Comparison of ENCODE assay signal across 22 cellular contexts in genomic region chr16:87878704-87879103, GRCh38. TPM values are rescaled to one million over a fixed set of nuclear protein-coding genes. Genes with fewer than 3 reads are reported as not detected.
"Had no signal": no experiment of that assay in that cellular context is flagged by ENCODE, and none has a peak within 500 bp of the region (broad histone marks: within the 10 kb centered on the region; RNA-seq: fewer than 3 reads in every experiment).

No MANE protein-coding gene starts in this region.

- H3K4me1 ChIP-seq: left ventricle myocardium inferior, parathyroid adenoma, sigmoid colon had no signal

- H3K27ac Mint-ChIP-seq: activated CD4-positive, alpha-beta memory T cell treated with anti-CD3 and anti-CD28 coated beads for 36 hours; naive thymus-derived CD8-positive, alpha-beta T cell; stimulated activated memory B cell treated with anti-CD40 and anti-IgM and Interleukin-4, amounts not matched to agents 10 μg/mL and 1 μg/mL and 100 μg/mL, for 72 hours had no signal

- H3K27ac ChIP-seq: coronary artery, heart right ventricle, left ventricle myocardium inferior, neutrophil, parathyroid adenoma, sigmoid colon, spleen, upper lobe of right lung, WERI-Rb-1 had no signal

- ATAC-seq: naive thymus-derived CD8-positive, alpha-beta T cell; stimulated activated memory B cell treated with anti-CD40 and anti-IgM and Interleukin-4, amounts not matched to agents 10 μg/mL and 1 μg/mL and 100 μg/mL, for 72 hours; upper lobe of right lung had no signal

- H2AFZ ChIP-seq: parathyroid adenoma had no signal

- H3K36me3 ChIP-seq: heart right ventricle, left ventricle myocardium inferior, neutrophil, sigmoid colon, spleen, upper lobe of right lung, WERI-Rb-1 had no signal

- H3K79me2 ChIP-seq: parathyroid adenoma had no signal

- H3K9ac ChIP-seq: parathyroid adenoma had no signal

- H3K4me3 ChIP-seq: coronary artery, heart right ventricle, left ventricle myocardium inferior, mucosa of descending colon, sigmoid colon, spleen, upper lobe of right lung had no signal

- H3K9me3 ChIP-seq: heart right ventricle, left ventricle myocardium inferior, mucosa of descending colon, neutrophil, sigmoid colon, spleen, upper lobe of right lung had no signal

- H3K9me3 Mint-ChIP-seq: central memory CD8-positive, alpha-beta T cell; naive thymus-derived CD8-positive, alpha-beta T cell; stimulated activated memory B cell treated with anti-CD40 and anti-IgM and Interleukin-4, amounts not matched to agents 10 μg/mL and 1 μg/mL and 100 μg/mL, for 72 hours had no signal

- H3K36me3 Mint-ChIP-seq: naive thymus-derived CD8-positive, alpha-beta T cell; stimulated activated memory B cell treated with anti-CD40 and anti-IgM and Interleukin-4, amounts not matched to agents 10 μg/mL and 1 μg/mL and 100 μg/mL, for 72 hours had no signal

- DNase-seq: activated CD4-positive, alpha-beta memory T cell treated with anti-CD3 and anti-CD28 coated beads for 36 hours; activated naive CD4-positive, alpha-beta T cell; activated T-cell treated with anti-CD3 and anti-CD28 coated beads for 4 hours; aorta; heart right ventricle; kidney glomerular epithelial cell; left ventricle myocardium inferior; mammary epithelial cell; naive thymus-derived CD8-positive, alpha-beta T cell; sigmoid colon; spleen; stimulated activated CD4-positive, alpha-beta T cell treated with anti-CD3 and anti-CD28 coated beads, Interleukin-4, amount 100 ng/mL, for 4 hours; SW 1271; T-helper 2 cell; upper lobe of right lung; WERI-Rb-1 had no signal

- H3K4me3 Mint-ChIP-seq: activated CD4-positive, alpha-beta memory T cell treated with anti-CD3 and anti-CD28 coated beads for 36 hours; central memory CD8-positive, alpha-beta T cell; naive thymus-derived CD8-positive, alpha-beta T cell; stimulated activated memory B cell treated with anti-CD40 and anti-IgM and Interleukin-4, amounts not matched to agents 10 μg/mL and 1 μg/mL and 100 μg/mL, for 72 hours had no signal

RNA-seq across cellular contexts. Expression of gene CA5A, which starts 57.6 kb away (rescaled TPM):
- total RNA-seq: activated CD4-positive, alpha-beta memory T cell treated with anti-CD3 and anti-CD28 coated beads for 36 hours; aorta; left ventricle myocardium inferior; mammary epithelial cell; naive thymus-derived CD8-positive, alpha-beta T cell; sigmoid colon; spleen; upper lobe of right lung had no signal
- polyA plus RNA-seq: mammary epithelial cell; naive thymus-derived CD8-positive, alpha-beta T cell; sigmoid colon; spleen had no signal
